1 cellular context compared by ENCODE assay signal in the genomic region with DNA sequence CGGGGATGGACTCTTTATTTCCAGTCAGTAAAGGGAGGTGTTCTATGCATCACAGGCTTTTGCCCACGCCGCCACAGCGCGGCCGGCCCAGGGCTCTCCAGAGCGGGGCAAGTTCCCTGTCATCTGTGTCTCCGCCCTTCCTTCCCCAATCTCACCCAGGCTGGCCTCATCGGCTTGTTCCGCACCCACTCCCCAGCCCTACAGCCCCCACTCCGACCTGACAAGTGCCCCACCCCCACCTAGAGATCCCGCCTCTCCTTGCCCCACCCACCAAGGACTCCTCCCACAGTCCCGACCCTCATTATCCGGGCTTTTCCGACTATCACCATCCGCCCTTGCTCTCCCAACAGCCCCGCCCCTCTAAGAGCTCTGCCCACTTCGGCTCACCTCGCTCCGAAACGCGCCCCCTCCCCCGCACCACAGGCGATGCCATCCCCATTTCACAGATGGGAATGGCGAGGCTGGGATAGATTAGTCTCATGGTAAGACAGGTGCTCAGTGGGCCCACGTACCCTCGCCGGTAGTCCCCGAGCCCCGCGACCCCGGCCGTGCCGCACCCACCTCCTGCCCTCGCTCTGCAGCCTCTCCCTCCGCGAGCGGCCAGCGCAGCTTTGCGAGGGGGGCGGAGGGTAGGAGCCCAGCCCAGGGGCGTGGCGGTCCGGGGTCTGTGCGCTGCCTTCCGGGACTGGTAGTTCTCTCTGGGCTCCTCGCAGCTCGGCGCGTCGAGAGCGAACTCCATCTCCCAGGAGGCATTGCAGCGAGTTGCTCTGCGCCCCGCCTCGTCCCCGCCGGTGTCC.
TF ChIP-seq lines count a peak whose summit lies in the region.

Gene KCTD21, minus strand, starts transcription at position 615 of the 797 bp plus-strand sequence. CDS start 14,072 bp downstream, outside the sequence.

TF ChIP-seq in K562, 482 proteins besides CTCF, POLR2A, EP300 and RAD21 (continued from another document and continues in another):
- TF ChIP-seq, protein P1, sequence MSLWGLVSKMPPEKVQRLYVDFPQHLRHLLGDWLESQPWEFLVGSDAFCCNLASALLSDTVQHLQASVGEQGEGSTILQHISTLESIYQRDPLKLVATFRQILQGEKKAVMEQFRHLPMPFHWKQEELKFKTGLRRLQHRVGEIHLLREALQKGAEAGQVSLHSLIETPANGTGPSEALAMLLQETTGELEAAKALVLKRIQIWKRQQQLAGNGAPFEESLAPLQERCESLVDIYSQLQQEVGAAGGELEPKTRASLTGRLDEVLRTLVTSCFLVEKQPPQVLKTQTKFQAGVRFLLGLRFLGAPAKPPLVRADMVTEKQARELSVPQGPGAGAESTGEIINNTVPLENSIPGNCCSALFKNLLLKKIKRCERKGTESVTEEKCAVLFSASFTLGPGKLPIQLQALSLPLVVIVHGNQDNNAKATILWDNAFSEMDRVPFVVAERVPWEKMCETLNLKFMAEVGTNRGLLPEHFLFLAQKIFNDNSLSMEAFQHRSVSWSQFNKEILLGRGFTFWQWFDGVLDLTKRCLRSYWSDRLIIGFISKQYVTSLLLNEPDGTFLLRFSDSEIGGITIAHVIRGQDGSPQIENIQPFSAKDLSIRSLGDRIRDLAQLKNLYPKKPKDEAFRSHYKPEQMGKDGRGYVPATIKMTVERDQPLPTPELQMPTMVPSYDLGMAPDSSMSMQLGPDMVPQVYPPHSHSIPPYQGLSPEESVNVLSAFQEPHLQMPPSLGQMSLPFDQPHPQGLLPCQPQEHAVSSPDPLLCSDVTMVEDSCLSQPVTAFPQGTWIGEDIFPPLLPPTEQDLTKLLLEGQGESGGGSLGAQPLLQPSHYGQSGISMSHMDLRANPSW (CRISPR knock-in tag; IDR thresholded peaks at IDR 0.05) = no peak
- TF ChIP-seq VEZF1 (CRISPR knock-in tag; IDR thresholded peaks at IDR 0.05) = peak; percentile 98
- TF ChIP-seq DDX20 (tag; IDR thresholded peaks at IDR 0.05; ENCODE audit: low read depth) = no peak
- TF ChIP-seq, protein P2, sequence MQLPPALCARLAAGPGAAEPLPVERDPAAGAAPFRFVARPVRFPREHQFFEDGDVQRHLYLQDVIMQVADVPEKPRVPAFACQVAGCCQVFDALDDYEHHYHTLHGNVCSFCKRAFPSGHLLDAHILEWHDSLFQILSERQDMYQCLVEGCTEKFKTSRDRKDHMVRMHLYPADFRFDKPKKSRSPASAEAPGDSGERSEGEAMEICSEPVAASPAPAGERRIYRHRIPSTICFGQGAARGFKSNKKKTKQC (CRISPR knock-in tag; IDR thresholded peaks at IDR 0.05) = 0 out of 2 replicates have a peak, but pooled peaks have one; percentile 56
- TF ChIP-seq, protein P3, sequence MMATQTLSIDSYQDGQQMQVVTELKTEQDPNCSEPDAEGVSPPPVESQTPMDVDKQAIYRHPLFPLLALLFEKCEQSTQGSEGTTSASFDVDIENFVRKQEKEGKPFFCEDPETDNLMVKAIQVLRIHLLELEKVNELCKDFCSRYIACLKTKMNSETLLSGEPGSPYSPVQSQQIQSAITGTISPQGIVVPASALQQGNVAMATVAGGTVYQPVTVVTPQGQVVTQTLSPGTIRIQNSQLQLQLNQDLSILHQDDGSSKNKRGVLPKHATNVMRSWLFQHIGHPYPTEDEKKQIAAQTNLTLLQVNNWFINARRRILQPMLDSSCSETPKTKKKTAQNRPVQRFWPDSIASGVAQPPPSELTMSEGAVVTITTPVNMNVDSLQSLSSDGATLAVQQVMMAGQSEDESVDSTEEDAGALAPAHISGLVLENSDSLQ (IDR thresholded peaks at IDR 0.05) = peak; percentile 3
- peak; percentile 88 for TF ChIP-seq NBN (IDR thresholded peaks at IDR 0.05; ENCODE audit: low read depth)
- no peak for TF ChIP-seq CCAR2 (IDR thresholded peaks at IDR 0.05; ENCODE audit: low read depth, low read length)
- TF ChIP-seq SMARCA4 (IDR thresholded peaks at IDR 0.05) = no peak
- TF ChIP-seq USF1 (CRISPR knock-in tag; IDR thresholded peaks at IDR 0.05) = no peak
- TF ChIP-seq SIRT6 (IDR thresholded peaks at IDR 0.05; ENCODE audit: low read depth, low read length) = no peak
- 0 out of 2 replicates have a peak, but pooled peaks have one; percentile 38 for TF ChIP-seq TARDBP (IDR thresholded peaks at IDR 0.05)
- no peak for TF ChIP-seq GABPB2 (CRISPR knock-in tag; conservative IDR thresholded peaks at IDR 0.05)
- peak; percentile 99 for TF ChIP-seq RBM25 (IDR thresholded peaks at IDR 0.05; ENCODE audit: low read depth, low read length, severe bottlenecking)
- no peak for TF ChIP-seq ZNF23 (CRISPR knock-in tag; IDR thresholded peaks at IDR 0.05)
- TF ChIP-seq CBX2 (IDR thresholded peaks at IDR 0.05; ENCODE audit: insufficient read depth, low read length, poor library complexity, severe bottlenecking) = no peak
- no peak for TF ChIP-seq HMBOX1 (IDR thresholded peaks at IDR 0.05)
- no peak for TF ChIP-seq ZNF224 (CRISPR knock-in tag; IDR thresholded peaks at IDR 0.05)
- no peak for TF ChIP-seq XRCC4 (IDR thresholded peaks at IDR 0.05; ENCODE audit: extremely low read depth, insufficient read depth, insufficient read length)
- peak; percentile 75 for TF ChIP-seq AFF4 (CRISPR knock-in tag; IDR thresholded peaks at IDR 0.05)
- peak; percentile 81 for TF ChIP-seq ZBTB7A (IDR thresholded peaks at IDR 0.05; ENCODE audit: borderline replicate concordance, control insufficient read depth, low read depth, low read length)
- no peak for TF ChIP-seq GATA2 (CRISPR knock-in tag; IDR thresholded peaks at IDR 0.05)
- peak; percentile 18 for TF ChIP-seq ZFP36 (IDR thresholded peaks at IDR 0.05; ENCODE audit: low read depth, low read length, partially characterized antibody)
- TF ChIP-seq, protein P4, sequence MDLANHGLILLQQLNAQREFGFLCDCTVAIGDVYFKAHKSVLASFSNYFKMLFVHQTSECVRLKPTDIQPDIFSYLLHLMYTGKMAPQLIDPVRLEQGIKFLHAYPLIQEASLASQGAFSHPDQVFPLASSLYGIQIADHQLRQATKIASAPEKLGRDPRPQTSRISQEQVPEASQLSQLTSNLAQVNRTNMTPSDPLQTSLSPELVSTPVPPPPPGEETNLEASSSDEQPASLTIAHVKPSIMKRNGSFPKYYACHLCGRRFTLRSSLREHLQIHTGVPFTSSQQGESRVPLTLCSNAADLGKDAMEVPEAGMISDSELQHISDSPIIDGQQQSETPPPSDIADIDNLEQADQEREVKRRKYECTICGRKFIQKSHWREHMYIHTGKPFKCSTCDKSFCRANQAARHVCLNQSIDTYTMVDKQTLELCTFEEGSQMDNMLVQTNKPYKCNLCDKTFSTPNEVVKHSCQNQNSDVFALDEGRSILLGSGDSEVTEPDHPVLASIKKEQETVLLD (IDR thresholded peaks at IDR 0.05) = peak; percentile 25; the same call in 1 of the 2 replicates
- TF ChIP-seq ETV1 (tag; conservative IDR thresholded peaks at IDR 0.05; ENCODE audit: low read depth) = 0 out of 2 replicates have a peak, but pooled peaks have one; percentile 4
- TF ChIP-seq PATZ1 (CRISPR knock-in tag; IDR thresholded peaks at IDR 0.05; ENCODE audit: borderline replicate concordance) = no peak
- TF ChIP-seq TAF1 (IDR thresholded peaks at IDR 0.05; ENCODE audit: control insufficient read depth, extremely low read depth, insufficient read depth, low read length, severe bottlenecking) = no peak
- TF ChIP-seq ETS1 (conservative IDR thresholded peaks at IDR 0.05; ENCODE audit: control insufficient read depth, low read depth, low read length) = peak; percentile 92
- TF ChIP-seq MAZ (CRISPR knock-in tag; conservative IDR thresholded peaks at IDR 0.05 in 1 of 2, IDR thresholded peaks at IDR 0.05 in 1 of 2) = peak; percentile 96 to 97
- peak; percentile 25; the same call in 1 of the 2 replicates for TF ChIP-seq CBX5 (IDR thresholded peaks at IDR 0.05; ENCODE audit: borderline replicate concordance, low read depth)
- TF ChIP-seq TOE1 (IDR thresholded peaks at IDR 0.05; ENCODE audit: borderline replicate concordance) = peak; percentile 94
- no peak for TF ChIP-seq TOE1 (CRISPR knock-in tag; IDR thresholded peaks at IDR 0.05; ENCODE audit: borderline replicate concordance, low read depth)
- TF ChIP-seq ATF7 (IDR thresholded peaks at IDR 0.05) = peak; percentile 72
- no peak for TF ChIP-seq DIDO1 (tag; IDR thresholded peaks at IDR 0.05; ENCODE audit: low read depth)
- TF ChIP-seq, protein P5, sequence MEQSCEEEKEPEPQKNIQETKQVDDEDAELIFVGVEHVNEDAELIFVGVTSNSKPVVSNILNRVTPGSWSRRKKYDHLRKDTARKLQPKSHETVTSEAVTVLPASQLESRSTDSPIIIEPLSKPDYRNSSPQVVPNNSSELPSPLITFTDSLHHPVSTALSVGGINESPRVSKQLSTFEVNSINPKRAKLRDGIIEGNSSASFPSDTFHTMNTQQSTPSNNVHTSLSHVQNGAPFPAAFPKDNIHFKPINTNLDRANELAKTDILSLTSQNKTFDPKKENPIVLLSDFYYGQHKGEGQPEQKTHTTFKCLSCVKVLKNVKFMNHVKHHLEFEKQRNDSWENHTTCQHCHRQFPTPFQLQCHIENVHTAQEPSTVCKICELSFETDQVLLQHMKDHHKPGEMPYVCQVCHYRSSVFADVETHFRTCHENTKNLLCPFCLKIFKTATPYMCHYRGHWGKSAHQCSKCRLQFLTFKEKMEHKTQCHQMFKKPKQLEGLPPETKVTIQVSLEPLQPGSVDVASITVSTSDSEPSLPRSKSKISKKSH (CRISPR knock-in tag; IDR thresholded peaks at IDR 0.05) = no peak
